Comparison of ENCODE assay signal across 7 cellular contexts in genomic region chrX:18377802-18378201, GRCh38. TPM values are rescaled to one million over a fixed set of nuclear protein-coding genes. Genes with fewer than 3 reads are reported as not detected.
DNase-seq lines count a peak whose midpoint lies in the region; ATAC-seq and TF ChIP-seq lines count a peak whose summit lies in the region.

No MANE protein-coding gene starts in this region.

- peak; percentile 27 for DNase-seq in GDM1 (lab: John Stamatoyannopoulos, UW)
- peak; percentile 29 for DNase-seq in Jurkat, Clone E6-1 (ENCODE audit: low read depth, low spot score)
- peak; percentile 21 for DNase-seq in SW480 (ENCODE audit: low spot score)
- peak; percentile 13 for DNase-seq in epithelial cell of esophagus (ENCODE audit: low read depth)
- DNase-seq in retinal pigment epithelial cell (ENCODE audit: low read depth): no peak
- DNase-seq in activated CD4-positive, CD25-positive, alpha-beta regulatory T cell treated with anti-CD3 and anti-CD28 coated beads, Interleukin-2, amount 50 U/mL, for 72 hours: no peak

- no peak overlapping the region for H3K4me3 ChIP-seq in Jurkat, Clone E6-1 (ENCODE audit: low read length)
- no peak overlapping the region for H3K4me3 ChIP-seq in epithelial cell of esophagus (ENCODE audit: low read length)
- H3K4me3 ChIP-seq in retinal pigment epithelial cell (ENCODE audit: low read length): no peak overlapping the region

- TF ChIP-seq CTCF in epithelial cell of esophagus (IDR thresholded peaks at IDR 0.05; ENCODE audit: insufficient read depth, low read depth, low read length, missing control alignments) (peak; percentile 36), retinal pigment epithelial cell (conservative IDR thresholded peaks at IDR 0.05; ENCODE audit: low read depth, low read length) (peak; percentile 54)

- ATAC-seq in GM19395 (IDR thresholded peaks at IDR 0.05; ENCODE audit: unreplicated experiment): no peak

RNA-seq across cellular contexts. Expression of gene SCML2, which starts 23.3 kb away (rescaled TPM):
- 16.9 TPM for polyA plus RNA-seq in Jurkat, Clone E6-1 (2012; ENCODE audit: insufficient read depth, insufficient read length)

RNA-seq across cellular contexts. Expression of gene CDKL5, which starts 47.6 kb away (rescaled TPM):
- 1.1 TPM for polyA plus RNA-seq in Jurkat, Clone E6-1 (2012; ENCODE audit: insufficient read depth, insufficient read length)

Comparison
In these comparisons a context has a peak if more than half of its experiments do, and no peak if none do; other contexts are left out.
1. DNase-seq: peak in GDM1 (single experiment), Jurkat, Clone E6-1 (single experiment), SW480 (single experiment) and epithelial cell of esophagus (single experiment); none in retinal pigment epithelial cell (single experiment) and activated CD4-positive, CD25-positive, alpha-beta regulatory T cell treated with anti-CD3 and anti-CD28 coated beads, Interleukin-2, amount 50 U/mL, for 72 hours (single experiment).